8 cellular contexts compared by ENCODE assay signal in genomic region chr17:80147035-80147939, GRCh38. TPM values are rescaled to one million over a fixed set of nuclear protein-coding genes. Genes with fewer than 3 reads are reported as not detected.
DNase-seq lines count a peak whose midpoint lies in the region; ATAC-seq, FAIRE-seq and TF ChIP-seq lines count a peak whose summit lies in the region.

EIF4A3 (minus strand) TSS chr17:80147128; CDS start chr17:80146961, 167 bp downstream.

- TF ChIP-seq POLR2A in GM19099 (IDR thresholded peaks at IDR 0.05; ENCODE audit: extremely low read depth, insufficient read length, low read depth): peak; percentile 99

- peak within 1 kb of the TSS; percentile 82 for H3K27ac ChIP-seq in keratinocyte (ENCODE audit: control insufficient read depth, insufficient read depth, low read length)

- H4K20me1 ChIP-seq in keratinocyte (ENCODE audit: control insufficient read depth, extremely low read depth, insufficient read depth, low read length): peaks cover 16% of the 10 kb centered on the region

- H3K36me3 Mint-ChIP-seq in chondrocyte (ENCODE audit: low read depth): peaks cover 6% of the 10 kb centered on the region

- no peaks in the 10 kb centered on the region for H3K27me3 Mint-ChIP-seq in chondrocyte (ENCODE audit: low read depth)

- H3K9me3 Mint-ChIP-seq in chondrocyte (ENCODE audit: low read depth): no peaks in the 10 kb centered on the region

- peaks cover 53% of the 10 kb centered on the region for H3K79me2 ChIP-seq in keratinocyte (ENCODE audit: control insufficient read depth, insufficient read depth, low read length)

- FAIRE-seq in keratinocyte (lab: Jason Lieb, UNC): peak; percentile 66

- peak within 1 kb of the TSS; percentile 80 for H2AFZ ChIP-seq in keratinocyte (ENCODE audit: control insufficient read depth, low read length)

- H3K27ac Mint-ChIP-seq in chondrocyte (ENCODE audit: unreplicated experiment): peak within 1 kb of the TSS; percentile 95

- peak within 1 kb of the TSS; percentile 85 for H3K4me3 Mint-ChIP-seq in chondrocyte (ENCODE audit: unreplicated experiment)

- H3K4me2 ChIP-seq in keratinocyte (ENCODE audit: control insufficient read depth, extremely low read depth, insufficient read depth, low read depth, low read length): peak within 1 kb of the TSS; percentile 99

- H3K9ac ChIP-seq in keratinocyte (ENCODE audit: control insufficient read depth, extremely low read depth, insufficient read depth, low read length): peak within 1 kb of the TSS; percentile 95

- peak; percentile 84 for ATAC-seq in HG03432 (IDR thresholded peaks at IDR 0.05; ENCODE audit: unreplicated experiment)

- peaks cover 30% of the 10 kb centered on the region for H3K4me1 ChIP-seq in keratinocyte (ENCODE audit: control insufficient read depth, extremely low read depth, insufficient read depth, low read length)

- TF ChIP-seq CTCF in chondrocyte (IDR thresholded peaks at IDR 0.05) (no peak), keratinocyte (optimal IDR thresholded peaks at IDR 0.05 in 1 of 3, IDR thresholded peaks at IDR 0.05 in 1 of 3, conservative IDR thresholded peaks at IDR 0.05 in 1 of 3; ENCODE audit: extremely low read depth in 1 of 3, insufficient read depth in 2 of 3, low read length in 3 of 3) (peak in 1 of 3 experiments; percentile 34)

- no peaks in the 10 kb centered on the region for H3K9me1 ChIP-seq in keratinocyte (ENCODE audit: control insufficient read depth, extremely low read depth, insufficient read depth, low read length)

- H3K27me3 ChIP-seq in keratinocyte (ENCODE audit: control insufficient read depth, extremely low read depth, insufficient read depth, low read length): no peaks in the 10 kb centered on the region

- DNase-seq in AG20443 (ENCODE audit: low spot score) (peak; percentile 99), NCI-H510A treated with DMSO at 0.1 percent for 48 hours (lab: John Stamatoyannopoulos, UW) (peak; percentile 96), chondrocyte (ENCODE audit: low spot score) (peak; percentile 99), keratinocyte (ENCODE audit: low read depth, low spot score) (peak; percentile 96)
- peak; percentile 92 to 95 for DNase-seq in activated CD4-positive, alpha-beta T cell treated with anti-CD3 and anti-CD28 coated beads for 24 hours (ENCODE audit: low read depth in 2 of 2)
- peak; percentile 92 to 93 for DNase-seq in stimulated activated CD4-positive, alpha-beta T cell treated with anti-CD3 and anti-CD28 coated beads, Interleukin-15, amount 100 ng/mL, for 1 hour (ENCODE audit: low read depth in 1 of 2, low spot score in 1 of 2)

- H3K9me3 ChIP-seq in keratinocyte (ENCODE audit: control insufficient read depth, low read depth, low read length): no peaks in the 10 kb centered on the region

- dilution Hi-C loops in keratinocyte (cut with MboI; ENCODE audit: extremely low pct_ligation_motif_present, low sequenced_read_pairs): no loop called here

- H3K4me1 Mint-ChIP-seq in chondrocyte (ENCODE audit: low read depth): peaks cover 52% of the 10 kb centered on the region

- peak within 1 kb of the TSS; percentile 80 to 93 (median 90) for H3K4me3 ChIP-seq in keratinocyte (ENCODE audit: control insufficient read depth in 2 of 3, extremely low read depth in 1 of 3, insufficient read depth in 2 of 3, low read depth in 1 of 3, low read length in 3 of 3)

- peaks cover 7 to 16% of the 10 kb centered on the region in 2 experiments for H3K36me3 ChIP-seq in keratinocyte (ENCODE audit: control insufficient read depth in 2 of 2, extremely low read depth in 1 of 2, insufficient read depth in 2 of 2, low read length in 2 of 2)

RNA-seq across cellular contexts. Expression of gene EIF4A3, which starts in this region (rescaled TPM):
- 63.2 to 76.2 TPM (median 64.0 TPM) in 3 replicates for total RNA-seq in chondrocyte
- polyA plus RNA-seq in keratinocyte: 78.9 to 143 TPM (median 125 TPM) in 3 replicates
- polyA plus RNA-seq in keratinocyte (2011; ENCODE audit: low read depth): 86.2 TPM
- 64.6 and 85.6 TPM in 2 replicates for polyA plus RNA-seq in keratinocyte (2011; cell fraction: cytosol; rRNA removed)
- polyA plus RNA-seq in keratinocyte (2011; cell fraction: nucleus; rRNA removed): 109 and 121 TPM in 2 replicates
- 91.3 and 155 TPM in 2 replicates for polyA plus RNA-seq in keratinocyte (2012; ENCODE audit: low replicate concordance)
- 38.2 to 96.6 TPM (median 66.7 TPM) in 3 replicates for polyA minus RNA-seq in keratinocyte
- 51.2 TPM for polyA minus RNA-seq in keratinocyte (2011; cell fraction: cytosol; rRNA and poly(A)+ RNA removed)
- 43.3 and 64.2 TPM in 2 replicates for polyA minus RNA-seq in keratinocyte (2011; cell fraction: nucleus; rRNA and poly(A)+ RNA removed)

Comparison
In these comparisons a context has a peak if more than half of its experiments do, and no peak if none do; other contexts are left out.
1. Peak in every context shown above with its lines: DNase-seq, ATAC-seq, H3K4me3 ChIP-seq and H3K27ac ChIP-seq.